In genomic region chr15:90954712-90955671, GRCh38 we compare ENCODE assay signal across 8 cellular contexts. TPM values are rescaled to one million over a fixed set of nuclear protein-coding genes. Genes with fewer than 3 reads are reported as not detected.
A peak's percentile ranks its signal among the peaks of the same experiment; 100 is the strongest.
DNase-seq lines count a peak whose midpoint lies in the region; ATAC-seq and TF ChIP-seq lines count a peak whose summit lies in the region.

RCCD1 (plus strand) TSS chr15:90954884; CDS start chr15:90956735, 1,851 bp downstream.

- peak within 1 kb of the TSS; percentile 93 for H3K27ac ChIP-seq in hepatocyte

- H4K20me1 ChIP-seq in hepatocyte (ENCODE audit: insufficient read depth, poor library complexity, severe bottlenecking), result no peaks in the 10 kb centered on the region

- H3K79me2 ChIP-seq in hepatocyte, result peaks cover 3% of the 10 kb centered on the region

- in situ Hi-C loops in astrocyte of the spinal cord (cut with HindIII; ENCODE audit: low sequenced_read_pairs), result no loop called here

- H3K4me2 ChIP-seq in hepatocyte, result peak within 1 kb of the TSS; percentile 98

- no peak for TF ChIP-seq CTCF in GM12865 (IDR thresholded peaks at IDR 0.05; ENCODE audit: insufficient read depth, low read depth, low read length, missing control alignments)
- no peak for TF ChIP-seq CTCF in astrocyte of the spinal cord (IDR thresholded peaks at IDR 0.05; ENCODE audit: low read depth, low read length)
- TF ChIP-seq CTCF in hepatocyte (IDR thresholded peaks at IDR 0.05; ENCODE audit: poor library complexity), result no peak

- H3K27me3 ChIP-seq in hepatocyte, result no peaks in the 10 kb centered on the region

- H3K9me3 Mint-ChIP-seq in T-helper 2 cell treated with Interferon-gamma antibody and Interleukin-4, amounts not matched to agents 5 μg/mL and 100 μg/mL, for 36 hours, result no peaks in the 10 kb centered on the region

- H3K9me2 ChIP-seq in hepatocyte (replicated peaks; ENCODE audit: insufficient read depth), result no peaks in the 10 kb centered on the region

- H2AFZ ChIP-seq in hepatocyte, result peak within 1 kb of the TSS; percentile 98

- H3K4me1 ChIP-seq in hepatocyte (ENCODE audit: insufficient read depth), result peaks cover 17% of the 10 kb centered on the region

- no peaks in the 10 kb centered on the region for H3K27me3 Mint-ChIP-seq in T-helper 2 cell treated with Interferon-gamma antibody and Interleukin-4, amounts not matched to agents 5 μg/mL and 100 μg/mL, for 36 hours (ENCODE audit: low read depth)

- peak; percentile 97 for DNase-seq in GM12865 (ENCODE audit: low read depth)
- peak; percentile 90 for DNase-seq in NCI-H1436 (lab: John Stamatoyannopoulos, UW)
- peak; percentile 94 for DNase-seq in T-helper 2 cell treated with Interferon-gamma antibody and Interleukin-4, amounts not matched to agents 5 μg/mL and 100 μg/mL, for 36 hours (ENCODE audit: low spot score)
- peak; percentile 94 for DNase-seq in astrocyte of the spinal cord (ENCODE audit: low read depth, low spot score)
- peak; percentile 97 for DNase-seq in hepatocyte (ENCODE audit: low spot score)
- DNase-seq in renal cortical epithelial cell (ENCODE audit: low read depth), result peak; percentile 89
- DNase-seq in NCI-H2196 treated with DMSO at 0.1 percent for 48 hours (lab: John Stamatoyannopoulos, UW; ENCODE audit: unreplicated experiment), result no peak

- H3K4me3 ChIP-seq in GM12865 (ENCODE audit: low read depth, low read length) (peak within 1 kb of the TSS; percentile 79), astrocyte of the spinal cord (ENCODE audit: low read depth, low read length) (peak within 1 kb of the TSS; percentile 87), hepatocyte (peak within 1 kb of the TSS; percentile 57)

- WGBS in hepatocyte (ENCODE audit: low lambda C conversion rate, missing lambda C conversion rate), result 5% methylated on average over 64 of the region's 73 CpGs

- ATAC-seq in HG02763 (IDR thresholded peaks at IDR 0.05; ENCODE audit: unreplicated experiment), result peak; percentile 91

- H3K9me3 ChIP-seq in hepatocyte (ENCODE audit: low read depth), result no peaks in the 10 kb centered on the region

- H3K27ac Mint-ChIP-seq in T-helper 2 cell treated with Interferon-gamma antibody and Interleukin-4, amounts not matched to agents 5 μg/mL and 100 μg/mL, for 36 hours, result peak within 1 kb of the TSS; percentile 97

- peak within 1 kb of the TSS; percentile 90 for H3K4me3 Mint-ChIP-seq in T-helper 2 cell treated with Interferon-gamma antibody and Interleukin-4, amounts not matched to agents 5 μg/mL and 100 μg/mL, for 36 hours

- H3K36me3 ChIP-seq in hepatocyte (replicated peaks; ENCODE audit: insufficient read depth, low read depth), result no peaks in the 10 kb centered on the region

- peaks cover 4% of the 10 kb centered on the region for H3K4me1 Mint-ChIP-seq in T-helper 2 cell treated with Interferon-gamma antibody and Interleukin-4, amounts not matched to agents 5 μg/mL and 100 μg/mL, for 36 hours (ENCODE audit: low read depth)

- peaks cover 43% of the 10 kb centered on the region for H3K36me3 Mint-ChIP-seq in T-helper 2 cell treated with Interferon-gamma antibody and Interleukin-4, amounts not matched to agents 5 μg/mL and 100 μg/mL, for 36 hours (ENCODE audit: low read depth)

RNA-seq across cellular contexts. Expression of gene RCCD1, which starts in this region (rescaled TPM):
- total RNA-seq in hepatocyte (5.3 and 9.5 TPM in 2 replicates), renal cortical epithelial cell (10.1 and 15.7 TPM in 2 replicates)
- 9.4 and 11.2 TPM in 2 replicates for polyA plus RNA-seq in hepatocyte
